ENCODE assay signal across 12 cellular contexts in genomic region chr18:48622911-48623431, GRCh38.
DNase-seq lines count a peak whose midpoint lies in the region; ATAC-seq and TF ChIP-seq lines count a peak whose summit lies in the region.
"Had no signal": no experiment of that assay in that cellular context is flagged by ENCODE, and none has a peak within 500 bp of the region (broad histone marks: within the 10 kb centered on the region; RNA-seq: fewer than 3 reads in every experiment).

No MANE protein-coding gene starts in this region.

- no peak for TF ChIP-seq CTCF in endodermal cell (conservative IDR thresholded peaks at IDR 0.05)

- no peaks in the 10 kb centered on the region for H3K27me3 Mint-ChIP-seq in endodermal cell (ENCODE audit: insufficient read depth)
- H3K27me3 Mint-ChIP-seq: CD4-positive, CD25-positive, alpha-beta regulatory T cell had no signal

- H3K27ac Mint-ChIP-seq in endodermal cell: peak overlapping the region; percentile 21

- no peak overlapping the region for H3K4me3 Mint-ChIP-seq in endodermal cell
- H3K4me3 Mint-ChIP-seq: CD4-positive, CD25-positive, alpha-beta regulatory T cell had no signal

- DNase-seq in EH (ENCODE audit: low read depth): peak; percentile 65
- peak; percentile 73 for DNase-seq in NCI-H226
- peak; percentile 81 for DNase-seq in endodermal cell
- peak; percentile 52 for DNase-seq in renal cortical epithelial cell (ENCODE audit: low read depth)
- DNase-seq in ureter (ENCODE audit: low spot score): no peak
- DNase-seq in activated CD4-positive, CD25-positive, alpha-beta regulatory T cell treated with anti-CD3 and anti-CD28 coated beads, Interleukin-2, amount 50 U/mL, for 72 hours: no peak
- DNase-seq in KG1 (lab: John Stamatoyannopoulos, UW): no peak
- DNase-seq: CD4-positive, CD25-positive, alpha-beta regulatory T cell; OCI-M1; stimulated activated CD8-positive, alpha-beta memory T cell treated with anti-CD3 and anti-CD28 coated beads, Interleukin-4, amount 100 ng/mL, for 48 hours had no signal

- H3K36me3 ChIP-seq in endodermal cell (ENCODE audit: control insufficient read depth, insufficient read depth, low read length): peaks cover 20% of the 10 kb centered on the region
- H3K36me3 ChIP-seq: cardiac muscle cell had no signal

- 80 to 86% methylated on average over 1 to 13 of the region's 13 CpGs for WGBS in endodermal cell (ENCODE audit: insufficient coverage in 1 of 2, insufficient read length in 1 of 2), 2 experiments

- H3K9me3 Mint-ChIP-seq in endodermal cell: no peaks in the 10 kb centered on the region
- H3K9me3 Mint-ChIP-seq: CD4-positive, CD25-positive, alpha-beta regulatory T cell had no signal

- H3K27ac ChIP-seq in endodermal cell (ENCODE audit: low read depth, low read length): no peak overlapping the region
- H3K27ac ChIP-seq: cardiac muscle cell had no signal

- no peak overlapping the region for H3K4me3 ChIP-seq in endodermal cell (ENCODE audit: low read length)
- H3K4me3 ChIP-seq: cardiac muscle cell had no signal

- no peaks in the 10 kb centered on the region for H3K9me3 ChIP-seq in endodermal cell (ENCODE audit: control insufficient read depth, low read length)

- H3K4me1 Mint-ChIP-seq in endodermal cell: peaks cover 8% of the 10 kb centered on the region
- H3K4me1 Mint-ChIP-seq: CD4-positive, CD25-positive, alpha-beta regulatory T cell had no signal

- H3K9ac ChIP-seq in endodermal cell (ENCODE audit: extremely low read depth, low read length, poor library complexity, severe bottlenecking): no peak overlapping the region

- ATAC-seq in HG03457 (IDR thresholded peaks at IDR 0.05; ENCODE audit: unreplicated experiment): no peak

- H3K36me3 Mint-ChIP-seq in endodermal cell (ENCODE audit: low read depth): peaks cover 12% of the 10 kb centered on the region
- H3K36me3 Mint-ChIP-seq: CD4-positive, CD25-positive, alpha-beta regulatory T cell had no signal

- no peaks in the 10 kb centered on the region for H3K27me3 ChIP-seq in endodermal cell (ENCODE audit: control insufficient read depth, insufficient read depth, low read length, poor library complexity, severe bottlenecking)
- H3K27me3 ChIP-seq: cardiac muscle cell had no signal

- H3K4me1 ChIP-seq in endodermal cell (ENCODE audit: control insufficient read depth, insufficient read depth, low read length): no peaks in the 10 kb centered on the region

Comparison
In these comparisons a context has a peak if more than half of its experiments do, and no peak if none do; other contexts are left out.
1. DNase-seq: peak in EH (single experiment), NCI-H226 (single experiment), endodermal cell (single experiment) and renal cortical epithelial cell (single experiment); none in ureter (single experiment), activated CD4-positive, CD25-positive, alpha-beta regulatory T cell treated with anti-CD3 and anti-CD28 coated beads, Interleukin-2, amount 50 U/mL, for 72 hours (single experiment) and KG1 (single experiment).